Comparison of ENCODE assay signal across 9 cellular contexts in the genomic region with DNA sequence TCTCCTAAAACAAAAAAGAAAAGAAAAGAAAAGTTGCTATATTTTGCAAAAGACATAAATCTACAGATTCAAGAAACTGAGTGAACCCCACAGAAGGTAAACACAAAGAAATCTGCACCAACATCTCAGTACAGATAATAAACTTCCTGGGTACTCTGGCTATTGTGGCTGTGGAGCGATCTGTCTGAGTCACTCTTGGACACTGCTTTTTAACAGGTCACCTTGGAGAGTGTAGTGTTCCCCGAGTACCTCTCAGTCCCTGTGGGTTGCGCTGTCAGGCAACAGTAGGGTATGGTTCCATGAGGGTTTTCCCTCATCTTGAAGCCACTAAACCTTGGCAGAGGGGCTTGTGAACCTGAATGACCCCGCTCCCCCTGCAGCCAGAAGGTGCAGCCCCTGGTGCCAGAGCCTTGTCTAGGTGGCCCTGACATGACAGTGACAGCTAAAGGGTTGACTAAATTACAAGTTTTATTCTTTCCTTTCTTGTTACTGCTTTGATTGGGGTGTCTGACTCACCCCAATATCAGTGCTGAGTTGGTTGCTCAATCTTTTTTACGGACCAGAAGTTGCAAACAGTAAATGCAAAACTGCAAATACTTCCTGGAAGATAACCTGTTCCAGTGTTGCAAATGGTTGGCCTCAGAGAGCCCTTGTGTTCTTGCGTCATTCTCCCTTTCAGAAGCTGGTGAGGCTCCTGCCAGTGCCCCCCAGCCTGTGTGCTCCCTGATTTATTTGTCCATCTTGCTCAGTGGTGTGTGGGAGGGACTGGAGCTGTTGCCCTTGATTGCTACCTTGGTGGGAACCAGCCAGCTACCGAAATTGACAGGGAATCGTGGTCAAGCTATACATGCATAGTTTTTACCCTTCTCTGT. TPM values are rescaled to one million over a fixed set of nuclear protein-coding genes. Genes with fewer than 3 reads are reported as not detected.
A peak's percentile ranks its signal among the peaks of the same experiment; 100 is the strongest.
DNase-seq lines count a peak whose midpoint lies in the region; ATAC-seq and TF ChIP-seq lines count a peak whose summit lies in the region.
"Had no signal": no experiment of that assay in that cellular context is flagged by ENCODE, and none has a peak within 500 bp of the region (broad histone marks: within the 10 kb centered on the region; RNA-seq: fewer than 3 reads in every experiment).

No MANE protein-coding gene starts in this region.

- 74% methylated on average over 8 of the region's 8 CpGs for WGBS in right cardiac atrium

- peaks cover 8% of the 10 kb centered on the region for H3K4me1 ChIP-seq in right cardiac atrium (ENCODE audit: control insufficient read depth, insufficient read depth, low read length)

- ATAC-seq in activated CD8-positive, alpha-beta T cell treated with anti-CD3 and anti-CD28 coated beads, Interleukin-2, amount 10 ng/mL, durations not matched to agents 7 days and 5 days, result peak; percentile 29
- ATAC-seq in activated CD8-positive, alpha-beta T cell treated with anti-CD3 and anti-CD28 coated beads for 36 hours, result no peak
- ATAC-seq in T-helper 17 cell, result no peak
- peak; percentile 71 to 73 for ATAC-seq in right cardiac atrium
- ATAC-seq in stimulated activated naive CD8-positive, alpha-beta T cell treated with anti-CD3 and anti-CD28 coated beads, Interleukin-15, amount 100 ng/mL, for 72 hours, result peak; percentile 65
- ATAC-seq in HG03159 (IDR thresholded peaks at IDR 0.05; ENCODE audit: unreplicated experiment), result no peak

- no peak overlapping the region for H3K4me3 Mint-ChIP-seq in activated CD8-positive, alpha-beta T cell treated with anti-CD3 and anti-CD28 coated beads, Interleukin-2, amount 10 ng/mL, durations not matched to agents 7 days and 5 days
- no peak overlapping the region for H3K4me3 Mint-ChIP-seq in activated CD8-positive, alpha-beta T cell treated with anti-CD3 and anti-CD28 coated beads for 36 hours
- H3K4me3 Mint-ChIP-seq in T-helper 17 cell, result no peak overlapping the region
- H3K4me3 Mint-ChIP-seq in stimulated activated naive CD8-positive, alpha-beta T cell treated with anti-CD3 and anti-CD28 coated beads, Interleukin-15, amount 100 ng/mL, for 72 hours, result no peak overlapping the region
- H3K4me3 Mint-ChIP-seq in glutamatergic neuron (ENCODE audit: unreplicated experiment), result no peak overlapping the region

- TF ChIP-seq CTCF in activated CD8-positive, alpha-beta T cell treated with anti-CD3 and anti-CD28 coated beads for 36 hours (IDR thresholded peaks at IDR 0.05), result no peak
- no peak for TF ChIP-seq CTCF in glutamatergic neuron (IDR thresholded peaks at IDR 0.05; ENCODE audit: partially characterized antibody, unreplicated experiment)

- no peaks in the 10 kb centered on the region for H3K9me3 ChIP-seq in T-helper 17 cell (ENCODE audit: control insufficient read depth, low read length, poor library complexity, severe bottlenecking)
- H3K9me3 ChIP-seq in right cardiac atrium (ENCODE audit: control insufficient read depth, low read length), result no peaks in the 10 kb centered on the region

- no peak for DNase-seq in activated CD8-positive, alpha-beta T cell treated with anti-CD3 and anti-CD28 coated beads, Interleukin-2, amount 10 ng/mL, durations not matched to agents 7 days and 5 days
- DNase-seq in activated CD8-positive, alpha-beta T cell treated with anti-CD3 and anti-CD28 coated beads for 36 hours, result no peak
- DNase-seq in T-helper 17 cell (no peak), right cardiac atrium (peak in 1 of 3 donors; percentile 47), glutamatergic neuron (no peak)
- no peak for DNase-seq in stimulated activated naive CD8-positive, alpha-beta T cell treated with anti-CD3 and anti-CD28 coated beads, Interleukin-15, amount 100 ng/mL, for 72 hours
- DNase-seq in activated CD4-positive, CD25-positive, alpha-beta regulatory T cell treated with anti-CD3 and anti-CD28 coated beads, Interleukin-2, amount 50 U/mL, for 72 hours, result no peak
- DNase-seq: stimulated activated CD4-positive, alpha-beta T cell treated with anti-CD3 and anti-CD28 coated beads, Interleukin-4, amount 100 ng/mL, for 4 hours had no signal

- H3K36me3 Mint-ChIP-seq in activated CD8-positive, alpha-beta T cell treated with anti-CD3 and anti-CD28 coated beads, Interleukin-2, amount 10 ng/mL, durations not matched to agents 7 days and 5 days (ENCODE audit: low read depth), result no peaks in the 10 kb centered on the region
- H3K36me3 Mint-ChIP-seq in activated CD8-positive, alpha-beta T cell treated with anti-CD3 and anti-CD28 coated beads for 36 hours (ENCODE audit: low read depth), result no peaks in the 10 kb centered on the region
- peaks cover 3% of the 10 kb centered on the region for H3K36me3 Mint-ChIP-seq in T-helper 17 cell (ENCODE audit: low read depth)
- no peaks in the 10 kb centered on the region for H3K36me3 Mint-ChIP-seq in glutamatergic neuron (ENCODE audit: unreplicated experiment)

- H3K27me3 ChIP-seq in right cardiac atrium (ENCODE audit: control insufficient read depth, insufficient read depth), result no peaks in the 10 kb centered on the region

- no peak overlapping the region for H3K27ac Mint-ChIP-seq in activated CD8-positive, alpha-beta T cell treated with anti-CD3 and anti-CD28 coated beads, Interleukin-2, amount 10 ng/mL, durations not matched to agents 7 days and 5 days
- no peak overlapping the region for H3K27ac Mint-ChIP-seq in activated CD8-positive, alpha-beta T cell treated with anti-CD3 and anti-CD28 coated beads for 36 hours
- H3K27ac Mint-ChIP-seq in T-helper 17 cell, result peak overlapping the region; percentile 1
- peak overlapping the region in 1 of 2 donors; percentile 77 for H3K27ac Mint-ChIP-seq in stimulated activated naive CD8-positive, alpha-beta T cell treated with anti-CD3 and anti-CD28 coated beads, Interleukin-15, amount 100 ng/mL, for 72 hours
- H3K27ac Mint-ChIP-seq in glutamatergic neuron (ENCODE audit: unreplicated experiment), result no peak overlapping the region

- H3K9me3 Mint-ChIP-seq in activated CD8-positive, alpha-beta T cell treated with anti-CD3 and anti-CD28 coated beads, Interleukin-2, amount 10 ng/mL, durations not matched to agents 7 days and 5 days (ENCODE audit: insufficient read depth), result no peaks in the 10 kb centered on the region
- no peaks in the 10 kb centered on the region for H3K9me3 Mint-ChIP-seq in activated CD8-positive, alpha-beta T cell treated with anti-CD3 and anti-CD28 coated beads for 36 hours
- no peaks in the 10 kb centered on the region for H3K9me3 Mint-ChIP-seq in stimulated activated naive CD8-positive, alpha-beta T cell treated with anti-CD3 and anti-CD28 coated beads, Interleukin-15, amount 100 ng/mL, for 72 hours
- H3K9me3 Mint-ChIP-seq in glutamatergic neuron (ENCODE audit: unreplicated experiment), result no peaks in the 10 kb centered on the region

- H3K4me1 Mint-ChIP-seq in activated CD8-positive, alpha-beta T cell treated with anti-CD3 and anti-CD28 coated beads, Interleukin-2, amount 10 ng/mL, durations not matched to agents 7 days and 5 days (ENCODE audit: low read depth), result peaks cover 7% of the 10 kb centered on the region
- H3K4me1 Mint-ChIP-seq in activated CD8-positive, alpha-beta T cell treated with anti-CD3 and anti-CD28 coated beads for 36 hours (ENCODE audit: low read depth), result peaks cover 12% of the 10 kb centered on the region
- H3K4me1 Mint-ChIP-seq in T-helper 17 cell (peaks cover 11% of the 10 kb centered on the region), glutamatergic neuron (ENCODE audit: low read depth, unreplicated experiment) (peaks cover 1% of the 10 kb centered on the region)
- H3K4me1 Mint-ChIP-seq in stimulated activated naive CD8-positive, alpha-beta T cell treated with anti-CD3 and anti-CD28 coated beads, Interleukin-15, amount 100 ng/mL, for 72 hours, result peaks cover 12% of the 10 kb centered on the region

- POLR2A ChIA-PET in activated CD8-positive, alpha-beta T cell treated with anti-CD3 and anti-CD28 coated beads, Interleukin-2, amount 10 ng/mL, durations not matched to agents 7 days and 5 days (lab: Charles Lee), result no interaction called here
- POLR2A ChIA-PET in activated CD8-positive, alpha-beta T cell treated with anti-CD3 and anti-CD28 coated beads for 36 hours (lab: Charles Lee), result no interaction called here

- H3K27me3 Mint-ChIP-seq in activated CD8-positive, alpha-beta T cell treated with anti-CD3 and anti-CD28 coated beads, Interleukin-2, amount 10 ng/mL, durations not matched to agents 7 days and 5 days (ENCODE audit: low read depth), result no peaks in the 10 kb centered on the region
- H3K27me3 Mint-ChIP-seq in activated CD8-positive, alpha-beta T cell treated with anti-CD3 and anti-CD28 coated beads for 36 hours, result no peaks in the 10 kb centered on the region
- H3K27me3 Mint-ChIP-seq in T-helper 17 cell, result no peaks in the 10 kb centered on the region
- no peaks in the 10 kb centered on the region for H3K27me3 Mint-ChIP-seq in stimulated activated naive CD8-positive, alpha-beta T cell treated with anti-CD3 and anti-CD28 coated beads, Interleukin-15, amount 100 ng/mL, for 72 hours
- H3K27me3 Mint-ChIP-seq in glutamatergic neuron (ENCODE audit: unreplicated experiment), result peaks cover 3% of the 10 kb centered on the region

- intact Hi-C loops in activated CD8-positive, alpha-beta T cell treated with anti-CD3 and anti-CD28 coated beads for 36 hours (cut with micrococcal nuclease), result no loop called here
- intact Hi-C loops in right cardiac atrium (cut with DNase I), result no loop called here

- CTCF ChIA-PET in activated CD8-positive, alpha-beta T cell treated with anti-CD3 and anti-CD28 coated beads, Interleukin-2, amount 10 ng/mL, durations not matched to agents 7 days and 5 days (lab: Charles Lee), result interaction anchor here (0.5 kb wide), 1 partner anchor 371 kb away, joined by 4 read pairs; no protein-coding TSS in a partner anchor
- CTCF ChIA-PET in activated CD8-positive, alpha-beta T cell treated with anti-CD3 and anti-CD28 coated beads for 36 hours (lab: Charles Lee), result interaction anchor here (0.8 kb wide), 1 partner anchor 80 kb away, joined by 3 read pairs; no protein-coding TSS in a partner anchor

- H3K4me3 ChIP-seq in right cardiac atrium (ENCODE audit: low read length), result no peak overlapping the region

- H3K27ac ChIP-seq in right cardiac atrium (ENCODE audit: low read length), result peak overlapping the region; percentile 25

RNA-seq across cellular contexts. Expression of a gene that starts 30.6 kb away (rescaled TPM):
- 10 to 100 TPM; 31.8 to 32.2 TPM for total RNA-seq in activated CD8-positive, alpha-beta T cell treated with anti-CD3 and anti-CD28 coated beads, Interleukin-2, amount 10 ng/mL, durations not matched to agents 7 days and 5 days
- 10 to 100 TPM; 22.8 to 25.2 TPM for total RNA-seq in activated CD8-positive, alpha-beta T cell treated with anti-CD3 and anti-CD28 coated beads for 36 hours
- total RNA-seq in T-helper 17 cell (10 to 100 TPM; 48.7 to 51.0 TPM), right cardiac atrium (100 to 1,000 TPM in 1 of 4 donors, 10 to 100 TPM in 3; 59.8 to 122 (median 62.7) TPM), glutamatergic neuron (ENCODE audit: unreplicated experiment) (119 TPM)
- polyA plus RNA-seq in right cardiac atrium, result 47.4 TPM

RNA-seq across cellular contexts. Expression of a gene that starts 48.9 kb away (rescaled TPM):
- total RNA-seq in activated CD8-positive, alpha-beta T cell treated with anti-CD3 and anti-CD28 coated beads, Interleukin-2, amount 10 ng/mL, durations not matched to agents 7 days and 5 days, result 10 to 100 TPM; 15.9 to 17.6 TPM
- total RNA-seq in activated CD8-positive, alpha-beta T cell treated with anti-CD3 and anti-CD28 coated beads for 36 hours, result 10 to 100 TPM; 12.2 to 12.4 TPM
- total RNA-seq in T-helper 17 cell (10 to 100 TPM; 21.7 to 27.0 TPM), right cardiac atrium (100 to 1,000 TPM in 1 of 4 donors, 10 to 100 TPM in 3; 67.7 to 111 (median 82.3) TPM), glutamatergic neuron (ENCODE audit: unreplicated experiment) (26.4 TPM)
- polyA plus RNA-seq in right cardiac atrium, result 88.7 TPM

Comparison
In these comparisons a context has a peak if more than half of its experiments do, and no peak if none do; other contexts are left out.
1. ATAC-seq: peak in activated CD8-positive, alpha-beta T cell treated with anti-CD3 and anti-CD28 coated beads, Interleukin-2, amount 10 ng/mL, durations not matched to agents 7 days and 5 days (single experiment), right cardiac atrium (2 of 2) and stimulated activated naive CD8-positive, alpha-beta T cell treated with anti-CD3 and anti-CD28 coated beads, Interleukin-15, amount 100 ng/mL, for 72 hours (single experiment); none in activated CD8-positive, alpha-beta T cell treated with anti-CD3 and anti-CD28 coated beads for 36 hours (single experiment), T-helper 17 cell (single experiment) and HG03159 (single experiment).